Comparison of ENCODE assay signal across 8 cellular contexts in the genomic region with DNA sequence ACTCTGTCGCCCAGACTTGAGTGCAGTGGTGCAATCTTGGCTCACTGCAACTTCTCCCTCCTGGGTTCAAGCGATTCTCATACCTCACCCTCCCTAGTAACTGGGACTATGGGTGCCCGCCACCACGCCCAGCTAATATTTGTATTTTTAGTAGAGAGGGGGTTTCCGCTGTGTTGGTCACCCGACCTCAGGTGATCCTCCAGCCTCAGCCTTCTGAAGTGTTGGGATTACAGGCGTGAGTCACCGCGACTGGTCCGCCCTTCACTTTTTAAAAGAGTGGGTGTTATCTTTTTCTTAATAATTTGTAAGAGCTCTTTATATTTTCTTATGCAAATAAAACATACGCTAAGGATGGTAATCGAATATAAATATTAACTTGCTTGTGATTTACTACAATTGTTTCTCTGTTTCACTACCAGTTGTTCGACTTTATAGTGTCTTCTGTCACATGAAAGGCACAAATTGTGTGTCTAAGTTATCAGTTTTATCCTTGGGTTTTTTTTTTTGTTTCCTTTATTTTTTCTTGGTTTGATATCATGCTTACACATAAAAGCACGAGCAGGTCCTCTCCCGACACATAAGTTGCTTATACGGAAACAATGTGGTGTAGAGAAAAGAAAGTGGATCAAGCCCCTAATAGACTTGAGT. TPM values are rescaled to one million over a fixed set of nuclear protein-coding genes. Genes with fewer than 3 reads are reported as not detected.
DNase-seq lines count a peak whose midpoint lies in the region; ATAC-seq, FAIRE-seq and TF ChIP-seq lines count a peak whose summit lies in the region.

No MANE protein-coding gene starts in this region.

- peak overlapping the region; percentile 91 for H3K4me3 Mint-ChIP-seq in mesothelial cell of epicardium

- peaks cover 34% of the 10 kb centered on the region for H3K79me2 ChIP-seq in GM12878 (ENCODE audit: control insufficient read depth, insufficient read depth, low read length)

- FAIRE-seq in GM12878 (lab: Jason Lieb, UNC): no peak

- TF ChIP-seq POLR2A in GM12878 (IDR thresholded peaks at IDR 0.05; ENCODE audit: low read depth, low read length) (no peak), thyroid gland (IDR thresholded peaks at IDR 0.05) (no peak)

- H3K27me3 Mint-ChIP-seq in mesothelial cell of epicardium (ENCODE audit: low read depth): no peaks in the 10 kb centered on the region

- TF ChIP-seq CTCF in BE2C (IDR thresholded peaks at IDR 0.05; ENCODE audit: low read depth, low read length) (no peak), GM12878 (IDR thresholded peaks at IDR 0.05 in 2 of 3, conservative IDR thresholded peaks at IDR 0.05 in 1 of 3; ENCODE audit: control insufficient read depth in 2 of 3, extremely low read depth in 1 of 3, insufficient read depth in 1 of 3, low read depth in 3 of 3, low read length in 3 of 3) (no peak), mesothelial cell of epicardium (IDR thresholded peaks at IDR 0.05; ENCODE audit: unreplicated experiment) (no peak), upper lobe of right lung (IDR thresholded peaks at IDR 0.05) (no peak), thyroid gland (IDR thresholded peaks at IDR 0.05) (no peak)

- H3K4me3 ChIP-seq in BE2C (ENCODE audit: low read depth, low read length): peak overlapping the region; percentile 77
- peak overlapping the region; percentile 100 for H3K4me3 ChIP-seq in MG63
- H3K4me3 ChIP-seq in GM12878: peak overlapping the region; percentile 87
- peak overlapping the region; percentile 64 for H3K4me3 ChIP-seq in upper lobe of right lung
- peak overlapping the region in 1 of 3 donors; percentile 92 for H3K4me3 ChIP-seq in thyroid gland (replicated peaks in 1 of 3)

- ATAC-seq in GM12878 (peak; percentile 12), upper lobe of right lung (no peak)

- H4K20me1 ChIP-seq in GM12878 (ENCODE audit: control insufficient read depth, insufficient read depth): no peaks in the 10 kb centered on the region

- TF ChIP-seq RAD21 in GM12878 (IDR thresholded peaks at IDR 0.05; ENCODE audit: insufficient read depth, low read depth, low read length): no peak

- POLR2A ChIA-PET in GM12878 (lab: Charles Lee): interaction anchor here (0.5 to 0.8 kb wide), 2 partner anchors 12 to 24 kb away, joined by 3 to 5 read pairs; no protein-coding TSS in a partner anchor

- H3K27ac Mint-ChIP-seq in mesothelial cell of epicardium: peak overlapping the region; percentile 99

- intact Hi-C loops in GM12878 (cut with micrococcal nuclease; ENCODE audit: unreplicated experiment): no loop called here
- intact Hi-C loops in upper lobe of right lung (cut with DNase I): no loop called here
- intact Hi-C loops in thyroid gland (cut with DNase I): loop anchor here (10.0 kb wide), 1 partner anchor 267 kb away; a partner anchor contains a TSS

- 0 out of 4 replicates have a peak, but pooled peaks of 1 of the 2 experiments have one; percentile 12 for TF ChIP-seq EP300 in GM12878 (IDR thresholded peaks at IDR 0.05; ENCODE audit: borderline replicate concordance in 1 of 2, control insufficient read depth in 1 of 2, low read depth in 2 of 2, low read length in 2 of 2)

- peaks cover 8% of the 10 kb centered on the region for H3K36me3 ChIP-seq in BE2C
- peaks cover 16% of the 10 kb centered on the region for H3K36me3 ChIP-seq in MG63
- no peaks in the 10 kb centered on the region for H3K36me3 ChIP-seq in GM12878 (ENCODE audit: control insufficient read depth in 2 of 2, insufficient read depth in 2 of 2, low read length in 1 of 2)
- H3K36me3 ChIP-seq in upper lobe of right lung: peaks cover 4% of the 10 kb centered on the region
- no peaks in the 10 kb centered on the region for H3K36me3 ChIP-seq in thyroid gland

- 5% methylated on average over 16 of the region's 16 CpGs for WGBS in GM12878 (ENCODE audit: insufficient coverage, insufficient replicate concordance, low lambda C conversion rate, missing lambda C conversion rate)
- WGBS in thyroid gland, 2 donors: 85% methylated on average over 16 of the region's 16 CpGs

- peak overlapping the region; percentile 44 for H3K9ac ChIP-seq in GM12878 (ENCODE audit: control insufficient read depth, insufficient read depth, low read length)

- no peaks in the 10 kb centered on the region for H3K27me3 ChIP-seq in BE2C
- no peaks in the 10 kb centered on the region for H3K27me3 ChIP-seq in MG63
- H3K27me3 ChIP-seq in GM12878 (replicated peaks in 1 of 2; ENCODE audit: control insufficient read depth in 2 of 2, insufficient read depth in 2 of 2, low read length in 1 of 2): no peaks in the 10 kb centered on the region
- H3K27me3 ChIP-seq in upper lobe of right lung: no peaks in the 10 kb centered on the region
- H3K27me3 ChIP-seq in thyroid gland: no peaks in the 10 kb centered on the region

- no TSS peak for BruUV-seq in GM12878 (replicated peaks; lab: Mats Ljungman, UMichigan)

- DNase-seq in BE2C (no peak), MG63 (peak; percentile 11), GM12878 (ENCODE audit: low read depth, low spot score) (no peak), mesothelial cell of epicardium (ENCODE audit: low spot score in 2 of 2, unreplicated experiment in 2 of 2) (no peak), upper lobe of right lung (peak; percentile 67), thyroid gland (no peak), GM19240 (ENCODE audit: insufficient read length, low spot score) (no peak), NCI-H524 treated with DMSO at 0.1 percent for 48 hours (lab: John Stamatoyannopoulos, UW) (no peak)

- in situ Hi-C loops in GM12878 (cut with MboI): loop anchor here (10.0 kb wide), 1 partner anchor 1177 kb away; a partner anchor contains a TSS

- peaks cover 19% of the 10 kb centered on the region for H3K4me1 Mint-ChIP-seq in mesothelial cell of epicardium

- RAD21 ChIA-PET in GM12878 (lab: Charles Lee; ENCODE audit: unreplicated experiment): interaction anchor here (0.7 to 1.0 kb wide), 2 partner anchors 18 to 261 kb away, joined by 4 read pairs; no protein-coding TSS in a partner anchor

- no peaks in the 10 kb centered on the region for H3K36me3 Mint-ChIP-seq in mesothelial cell of epicardium

- no peaks in the 10 kb centered on the region for H3K4me1 ChIP-seq in BE2C
- H3K4me1 ChIP-seq in GM12878 (ENCODE audit: control insufficient read depth, insufficient read depth, low read length): no peaks in the 10 kb centered on the region
- H3K4me1 ChIP-seq in upper lobe of right lung: peaks cover 6% of the 10 kb centered on the region
- peaks cover 6 to 7% of the 10 kb centered on the region in 2 donors for H3K4me1 ChIP-seq in thyroid gland

- H3K9me3 Mint-ChIP-seq in mesothelial cell of epicardium: no peaks in the 10 kb centered on the region

- SMC1A ChIA-PET in GM12878 (lab: Charles Lee; ENCODE audit: uncharacterized antibody, unreplicated experiment): interaction anchor here (0.9 to 1.0 kb wide), 2 partner anchors 12 to 34 kb away, joined by 3 to 6 read pairs; no protein-coding TSS in a partner anchor

- CTCF ChIA-PET in GM12878 (lab: Yijun Ruan, JAX): interaction anchor here (1.2 to 1.3 kb wide), 2 partner anchors 33 to 48 kb away, joined by 3 to 5 read pairs; no protein-coding TSS in a partner anchor

- H2AFZ ChIP-seq in GM12878 (ENCODE audit: control insufficient read depth, low read depth, low read length): peak overlapping the region; percentile 58

- no peaks in the 10 kb centered on the region for H3K9me3 ChIP-seq in BE2C
- H3K9me3 ChIP-seq in MG63: no peaks in the 10 kb centered on the region
- H3K9me3 ChIP-seq in GM12878 (replicated peaks; ENCODE audit: control insufficient read depth, insufficient read depth, low read length): no peaks in the 10 kb centered on the region
- no peaks in the 10 kb centered on the region for H3K9me3 ChIP-seq in upper lobe of right lung
- H3K9me3 ChIP-seq in thyroid gland: no peaks in the 10 kb centered on the region

- peak overlapping the region; percentile 56 for H3K4me2 ChIP-seq in GM12878 (ENCODE audit: control insufficient read depth, insufficient read depth)

- H3K27ac ChIP-seq in GM12878 (ENCODE audit: control insufficient read depth, insufficient read depth) (peak overlapping the region; percentile 99; the same call in 1 of the 2 replicates), upper lobe of right lung (peak overlapping the region; percentile 91), thyroid gland (peak overlapping the region in 1 of 3 donors; percentile 99)

RNA-seq across cellular contexts. Expression of a gene that starts 1.9 kb away (rescaled TPM):
- polyA plus RNA-seq in BE2C (2012; ENCODE audit: insufficient read depth, insufficient read length, low read depth): 63.9 TPM
- total RNA-seq in MG63 (2014; rRNA removed; shearing (Covaris generic); ENCODE audit: low replicate concordance): 37.4 and 55.2 TPM in 2 replicates
- 245 and 259 TPM in 2 replicates for total RNA-seq in GM12878 (2013; cell fraction: nucleolus; rRNA removed)
- total RNA-seq in GM12878 (2014; rRNA removed): 47.0 and 61.9 TPM in 2 replicates
- total RNA-seq in GM12878 (2014; rRNA removed; fragmentation: Illumina TruSeq; extraction: Trizol): 79.3 and 80.8 TPM in 2 replicates
- 52.3 and 52.7 TPM in 2 replicates for total RNA-seq in GM12878 (2021)
- polyA plus RNA-seq in GM12878 (2011; ENCODE audit: low read depth): 26.9 TPM
- 96.2 and 163 TPM in 2 replicates for polyA plus RNA-seq in GM12878 (2011; rRNA removed)
- polyA plus RNA-seq in GM12878 (2011; cell fraction: cytosol; rRNA removed): 21.1 and 24.1 TPM in 2 replicates
- polyA plus RNA-seq in GM12878 (2011; cell fraction: nucleus; rRNA removed): 47.4 and 47.9 TPM in 2 replicates
- 44.8 and 50.5 TPM in 2 replicates for polyA plus RNA-seq in GM12878 (2012)
- polyA plus RNA-seq in GM12878 (2014; fragmentation: Illumina TruSeq; extraction: Trizol): 64.6 and 82.2 TPM in 2 replicates
- 10 to 100 TPM; 27.0 to 32.5 TPM for polyA plus RNA-seq in GM12878 (2014; fragmentation: Nextera tagmentation; extraction: Ambion mirVana)
- 35.2 and 41.9 TPM in 2 replicates for polyA plus RNA-seq in GM12878 (2014; rRNA removed)
- 10 to 100 TPM; 58.4 to 65.8 TPM for polyA plus RNA-seq in GM12878 (2016; fragmentation: Nextera tagmentation; extraction: Ambion mirVana)
- polyA minus RNA-seq in GM12878 (2011; rRNA and poly(A)+ RNA removed): 36.5 and 47.3 TPM in 2 replicates
- polyA minus RNA-seq in GM12878 (2011; cell fraction: cytosol; rRNA and poly(A)+ RNA removed): 23.4 and 33.1 TPM in 2 replicates
- polyA minus RNA-seq in GM12878 (2011; cell fraction: nucleus; rRNA and poly(A)+ RNA removed): 27.8 and 40.3 TPM in 2 replicates
- total RNA-seq in mesothelial cell of epicardium: 125 to 134 TPM (median 129 TPM) in 3 replicates
- 63.0 TPM for total RNA-seq in upper lobe of right lung
- 100 to 1,000 TPM in 2 of 4 donors, 10 to 100 TPM in 2; 89.4 to 109 (median 99.4) TPM for total RNA-seq in thyroid gland

Comparison
In these comparisons a context has a peak if more than half of its experiments do, and no peak if none do; other contexts are left out.
1. DNase-seq: peak in MG63 (single experiment) and upper lobe of right lung (single experiment); none in BE2C (single experiment), GM12878 (single experiment), mesothelial cell of epicardium (0 of 2), thyroid gland (0 of 2), GM19240 (single experiment) and NCI-H524 treated with DMSO at 0.1 percent for 48 hours (single experiment).